Comparison of ENCODE assay signal across 13 cellular contexts in genomic region chr11:111976119-111976518, GRCh38. TPM values are rescaled to one million over a fixed set of nuclear protein-coding genes. Genes with fewer than 3 reads are reported as not detected.
A peak's percentile ranks its signal among the peaks of the same experiment; 100 is the strongest.
DNase-seq lines count a peak whose midpoint lies in the region; ATAC-seq and TF ChIP-seq lines count a peak whose summit lies in the region.
"Had no signal": no experiment of that assay in that cellular context is flagged by ENCODE, and none has a peak within 500 bp of the region (broad histone marks: within the 10 kb centered on the region; RNA-seq: fewer than 3 reads in every experiment).

No MANE protein-coding gene starts in this region.

- H3K4me3 ChIP-seq in lung: no peak overlapping the region
- H3K4me3 ChIP-seq in thoracic aorta: peak overlapping the region; percentile 87

- no peaks in the 10 kb centered on the region for H3K36me3 Mint-ChIP-seq in activated CD4-positive, alpha-beta memory T cell treated with anti-CD3 and anti-CD28 coated beads, Interleukin-2, amount 10 ng/mL, durations not matched to agents 7 days and 5 days (ENCODE audit: low read depth)
- peaks cover 3% of the 10 kb centered on the region for H3K36me3 Mint-ChIP-seq in activated CD4-positive, alpha-beta memory T cell treated with anti-CD3 and anti-CD28 coated beads for 36 hours
- peaks cover 27% of the 10 kb centered on the region for H3K36me3 Mint-ChIP-seq in brain

- POLR2A ChIA-PET in activated CD4-positive, alpha-beta memory T cell treated with anti-CD3 and anti-CD28 coated beads, Interleukin-2, amount 10 ng/mL, durations not matched to agents 7 days and 5 days (lab: Charles Lee): no interaction called here
- POLR2A ChIA-PET in activated CD4-positive, alpha-beta memory T cell treated with anti-CD3 and anti-CD28 coated beads for 36 hours (lab: Charles Lee): interaction anchor here (1.3 kb wide), 1 partner anchor 38 kb away, joined by 3 read pairs; no protein-coding TSS in a partner anchor

- peak overlapping the region; percentile 38 for H3K4me3 Mint-ChIP-seq in activated CD4-positive, alpha-beta memory T cell treated with anti-CD3 and anti-CD28 coated beads, Interleukin-2, amount 10 ng/mL, durations not matched to agents 7 days and 5 days
- H3K4me3 Mint-ChIP-seq in activated CD4-positive, alpha-beta memory T cell treated with anti-CD3 and anti-CD28 coated beads for 36 hours: no peak overlapping the region
- peak overlapping the region; percentile 64 to 86 (median 70) for H3K4me3 Mint-ChIP-seq in brain

- no peak overlapping the region for H3K27ac Mint-ChIP-seq in activated CD4-positive, alpha-beta memory T cell treated with anti-CD3 and anti-CD28 coated beads, Interleukin-2, amount 10 ng/mL, durations not matched to agents 7 days and 5 days
- H3K27ac Mint-ChIP-seq in activated CD4-positive, alpha-beta memory T cell treated with anti-CD3 and anti-CD28 coated beads for 36 hours: no peak overlapping the region
- H3K27ac Mint-ChIP-seq in brain: peak overlapping the region in 4 of 5 experiments; percentile 0 to 77 (median 64)

- ATAC-seq in lung (ENCODE audit: insufficient read depth, low FRiP score): no peak
- no peak for ATAC-seq in thoracic aorta (ENCODE audit: insufficient number of reproducible peaks, low FRiP score, low read depth)
- ATAC-seq: stimulated activated naive CD8-positive, alpha-beta T cell treated with anti-CD3 and anti-CD28 coated beads, Interleukin-15, Interleukin-2, amounts not matched to agents 100 U/mL and 50 U/mL, for 24 hours had no signal

- no peaks in the 10 kb centered on the region for H3K9me3 Mint-ChIP-seq in activated CD4-positive, alpha-beta memory T cell treated with anti-CD3 and anti-CD28 coated beads, Interleukin-2, amount 10 ng/mL, durations not matched to agents 7 days and 5 days
- no peaks in the 10 kb centered on the region for H3K9me3 Mint-ChIP-seq in activated CD4-positive, alpha-beta memory T cell treated with anti-CD3 and anti-CD28 coated beads for 36 hours
- H3K9me3 Mint-ChIP-seq in brain: no peaks in the 10 kb centered on the region

- TF ChIP-seq CTCF in brain (conservative IDR thresholded peaks at IDR 0.05) (no peak), lung (IDR thresholded peaks at IDR 0.05; ENCODE audit: control extremely low read depth, extremely low read depth) (no peak), thoracic aorta (IDR thresholded peaks at IDR 0.05) (no peak)

- CTCF ChIA-PET in activated CD4-positive, alpha-beta memory T cell treated with anti-CD3 and anti-CD28 coated beads, Interleukin-2, amount 10 ng/mL, durations not matched to agents 7 days and 5 days (lab: Charles Lee): no interaction called here
- CTCF ChIA-PET in activated CD4-positive, alpha-beta memory T cell treated with anti-CD3 and anti-CD28 coated beads for 36 hours (lab: Charles Lee): interaction anchor here (0.8 kb wide), 1 partner anchor 44 kb away, joined by 3 read pairs; no protein-coding TSS in a partner anchor

- H3K27me3 ChIP-seq in lung (ENCODE audit: control insufficient read depth, insufficient read depth): no peaks in the 10 kb centered on the region
- H3K27me3 ChIP-seq in thoracic aorta (replicated peaks; ENCODE audit: insufficient read depth): no peaks in the 10 kb centered on the region

- peaks cover 9% of the 10 kb centered on the region for H3K4me1 Mint-ChIP-seq in activated CD4-positive, alpha-beta memory T cell treated with anti-CD3 and anti-CD28 coated beads, Interleukin-2, amount 10 ng/mL, durations not matched to agents 7 days and 5 days
- H3K4me1 Mint-ChIP-seq in activated CD4-positive, alpha-beta memory T cell treated with anti-CD3 and anti-CD28 coated beads for 36 hours (ENCODE audit: low read depth): peaks cover 7% of the 10 kb centered on the region
- H3K4me1 Mint-ChIP-seq in brain: peaks cover 39% of the 10 kb centered on the region

- H3K4me1 ChIP-seq in lung (ENCODE audit: control insufficient read depth in 2 of 2, insufficient read depth in 2 of 2, low read length in 2 of 2): peaks cover 0 to 11% of the 10 kb centered on the region in 2 donors
- H3K4me1 ChIP-seq in thoracic aorta (ENCODE audit: control insufficient read depth in 1 of 2, low read depth in 2 of 2): peaks cover 6 to 28% of the 10 kb centered on the region in 2 donors

- WGBS in lung, 2 donors: 74% methylated on average over 2 of the region's 2 CpGs

- no peaks in the 10 kb centered on the region for H3K9me3 ChIP-seq in lung (ENCODE audit: control insufficient read depth in 2 of 2, insufficient read depth in 1 of 2, low read length in 1 of 2)
- H3K9me3 ChIP-seq in thoracic aorta: no peaks in the 10 kb centered on the region

- H3K27ac ChIP-seq in lung (ENCODE audit: low read depth in 1 of 2, low read length in 1 of 2): peak overlapping the region; percentile 62 to 87
- peak overlapping the region; percentile 93 to 94 for H3K27ac ChIP-seq in thoracic aorta
- H3K27ac ChIP-seq: HL-60 had no signal

- intact Hi-C loops in activated CD4-positive, alpha-beta memory T cell treated with anti-CD3 and anti-CD28 coated beads for 36 hours (cut with micrococcal nuclease): no loop called here

- no peak for DNase-seq in activated CD4-positive, alpha-beta memory T cell treated with anti-CD3 and anti-CD28 coated beads, Interleukin-2, amount 10 ng/mL, durations not matched to agents 7 days and 5 days
- no peak for DNase-seq in activated CD4-positive, alpha-beta memory T cell treated with anti-CD3 and anti-CD28 coated beads for 36 hours
- no peak for DNase-seq in lung (ENCODE audit: low spot score)
- DNase-seq in thoracic aorta (ENCODE audit: low spot score): no peak
- DNase-seq in AG08395 (ENCODE audit: low spot score): no peak
- DNase-seq in pons (ENCODE audit: low spot score): no peak
- no peak for DNase-seq in kidney tubule cell (ENCODE audit: low spot score)
- DNase-seq: activated naive CD4-positive, alpha-beta T cell treated with Interleukin-2 at 50 U/mL for 16 hours; NCI-H1417 treated with DMSO at 0.1 percent for 48 hours; OCI-M1; stimulated activated naive CD8-positive, alpha-beta T cell treated with anti-CD3 and anti-CD28 coated beads, Interleukin-15, Interleukin-2, amounts not matched to agents 100 U/mL and 50 U/mL, for 24 hours had no signal

- peaks cover 2% of the 10 kb centered on the region for H3K27me3 Mint-ChIP-seq in activated CD4-positive, alpha-beta memory T cell treated with anti-CD3 and anti-CD28 coated beads, Interleukin-2, amount 10 ng/mL, durations not matched to agents 7 days and 5 days
- H3K27me3 Mint-ChIP-seq in activated CD4-positive, alpha-beta memory T cell treated with anti-CD3 and anti-CD28 coated beads for 36 hours: peaks cover 22% of the 10 kb centered on the region
- peaks cover 9% of the 10 kb centered on the region for H3K27me3 Mint-ChIP-seq in brain

- H3K36me3 ChIP-seq in lung (ENCODE audit: control insufficient read depth in 2 of 2, insufficient read depth in 2 of 2, low read length in 2 of 2) (no peaks in the 10 kb centered on the region), thoracic aorta (peaks cover 6% of the 10 kb centered on the region)

RNA-seq across cellular contexts. Expression of gene DIXDC1, which starts 39.0 kb away (rescaled TPM):
- 1 to 10 TPM; 5.6 to 7.4 TPM for total RNA-seq in activated CD4-positive, alpha-beta memory T cell treated with anti-CD3 and anti-CD28 coated beads, Interleukin-2, amount 10 ng/mL, durations not matched to agents 7 days and 5 days
- 10 to 100 TPM; 13.3 to 14.9 TPM for total RNA-seq in activated CD4-positive, alpha-beta memory T cell treated with anti-CD3 and anti-CD28 coated beads for 36 hours
- 13.6 TPM for polyA plus RNA-seq in brain (ENCODE audit: insufficient read depth, low read depth, low replicate concordance)
- total RNA-seq in lung: 10 to 100 TPM; 17.2 to 32.1 TPM
- 1 to 10 TPM; 3.1 to 3.9 TPM for polyA plus RNA-seq in lung
- total RNA-seq in thoracic aorta: 10 to 100 TPM; 92.7 to 94.2 TPM

RNA-seq across cellular contexts. Expression of gene DLAT, which starts 49.1 kb away (rescaled TPM):
- total RNA-seq in activated CD4-positive, alpha-beta memory T cell treated with anti-CD3 and anti-CD28 coated beads, Interleukin-2, amount 10 ng/mL, durations not matched to agents 7 days and 5 days: 10 to 100 TPM; 26.2 to 26.7 TPM
- total RNA-seq in activated CD4-positive, alpha-beta memory T cell treated with anti-CD3 and anti-CD28 coated beads for 36 hours: 10 to 100 TPM; 36.4 to 39.0 TPM
- polyA plus RNA-seq in brain (ENCODE audit: insufficient read depth, low read depth, low replicate concordance) (26.8 TPM), lung (10 to 100 TPM; 12.0 to 21.1 TPM)
- total RNA-seq in lung (10 to 100 TPM; 31.9 to 32.9 TPM), thoracic aorta (10 to 100 TPM; 15.6 to 15.9 TPM)

RNA-seq across cellular contexts. Expression of gene C11orf52, which starts 57.4 kb away (rescaled TPM):
- not detected for total RNA-seq in activated CD4-positive, alpha-beta memory T cell treated with anti-CD3 and anti-CD28 coated beads, Interleukin-2, amount 10 ng/mL, durations not matched to agents 7 days and 5 days
- total RNA-seq in activated CD4-positive, alpha-beta memory T cell treated with anti-CD3 and anti-CD28 coated beads for 36 hours: not detected
- polyA plus RNA-seq in brain (ENCODE audit: insufficient read depth, low read depth, low replicate concordance) (9.1 TPM), lung (10 to 100 TPM; 14.6 to 20.4 TPM)
- total RNA-seq in lung (10 to 100 TPM; 11.1 to 16.0 TPM), thoracic aorta (1 to 10 TPM in 1 of 2 donors, under 1 TPM in 1; 0.99 to 4.7 TPM)

Comparison
In these comparisons a context has a peak if more than half of its experiments do, and no peak if none do; other contexts are left out.
1. H3K27ac Mint-ChIP-seq: peak in brain (4 of 5); none in activated CD4-positive, alpha-beta memory T cell treated with anti-CD3 and anti-CD28 coated beads, Interleukin-2, amount 10 ng/mL, durations not matched to agents 7 days and 5 days (single experiment) and activated CD4-positive, alpha-beta memory T cell treated with anti-CD3 and anti-CD28 coated beads for 36 hours (single experiment).